21 cellular contexts compared by ENCODE assay signal in genomic region chr6:12717356-12717755, GRCh38. TPM values are rescaled to one million over a fixed set of nuclear protein-coding genes. Genes with fewer than 3 reads are reported as not detected.
A peak's percentile ranks its signal among the peaks of the same experiment; 100 is the strongest.
DNase-seq lines count a peak whose midpoint lies in the region; ATAC-seq, FAIRE-seq and TF ChIP-seq lines count a peak whose summit lies in the region.
"Had no signal": no experiment of that assay in that cellular context is flagged by ENCODE, and none has a peak within 500 bp of the region (broad histone marks: within the 10 kb centered on the region; RNA-seq: fewer than 3 reads in every experiment).

No MANE protein-coding gene starts in this region.

- peaks cover 25% of the 10 kb centered on the region for H3K4me1 Mint-ChIP-seq in astrocyte (ENCODE audit: low read depth, unreplicated experiment)
- H3K4me1 Mint-ChIP-seq: CD4-positive, alpha-beta memory T cell had no signal

- H3K4me3 ChIP-seq in astrocyte (ENCODE audit: insufficient read depth, low read depth, low read length) (peak overlapping the region; percentile 29), PC-9 (no peak overlapping the region)
- H3K4me3 ChIP-seq: left lung, right atrium auricular region, tibial nerve had no signal

- TF ChIP-seq CTCF in astrocyte (IDR thresholded peaks at IDR 0.05; ENCODE audit: insufficient read depth, low read depth, low read length) (no peak), GM13977 (IDR thresholded peaks at IDR 0.05; ENCODE audit: extremely low read depth, insufficient read depth, missing control alignments) (no peak), PC-9 (conservative IDR thresholded peaks at IDR 0.05) (no peak)

- no peak overlapping the region for H3K27ac Mint-ChIP-seq in astrocyte (ENCODE audit: unreplicated experiment)
- H3K27ac Mint-ChIP-seq: CD4-positive, alpha-beta memory T cell; dendritic cell treated with granulocyte-macrophage colony-stimulating factor and Interleukin-4, amounts not matched to agents 40 ng/mL and 50 ng/mL, for 4 days; IgD-negative memory B cell had no signal

- BruUV-seq in PC-9 (replicated peaks; lab: Mats Ljungman, UMichigan), result no TSS peak

- peaks cover 2% of the 10 kb centered on the region; the same call in 1 of the 2 replicates for H3K9me2 ChIP-seq in PC-9 (ENCODE audit: insufficient read depth)

- no peaks in the 10 kb centered on the region for H3K9me3 Mint-ChIP-seq in astrocyte (ENCODE audit: unreplicated experiment)
- H3K9me3 Mint-ChIP-seq: dendritic cell treated with granulocyte-macrophage colony-stimulating factor and Interleukin-4, amounts not matched to agents 40 ng/mL and 50 ng/mL, for 4 days; IgD-negative memory B cell had no signal

- intact Hi-C loops in PC-9 (cut with micrococcal nuclease; ENCODE audit: unreplicated experiment), result no loop called here

- POLR2A ChIA-PET in PC-9 (lab: Charles Lee; ENCODE audit: unreplicated experiment), result no interaction called here

- no peak overlapping the region for H3K27ac ChIP-seq in astrocyte (ENCODE audit: low read depth, low read length)
- no peak overlapping the region for H3K27ac ChIP-seq in PC-9
- H3K27ac ChIP-seq: left lung, right atrium auricular region, tibial nerve had no signal

- peaks cover 4% of the 10 kb centered on the region for H3K27me3 Mint-ChIP-seq in astrocyte (ENCODE audit: low read depth, unreplicated experiment)

- H3K9me3 ChIP-seq in astrocyte (ENCODE audit: insufficient read depth, low read depth, low read length) (no peaks in the 10 kb centered on the region), PC-9 (ENCODE audit: insufficient read depth, low read depth) (no peaks in the 10 kb centered on the region)
- H3K9me3 ChIP-seq: left lung, right atrium auricular region, tibial nerve had no signal

- CTCF ChIA-PET in PC-9 (lab: Charles Lee), result no interaction called here

- in situ Hi-C loops in GM13977 (cut with MboI; ENCODE audit: low pct_unique_long_range_greater_than_20kb, low sequenced_read_pairs, unreplicated experiment), result no loop called here

- H3K4me2 ChIP-seq in astrocyte (ENCODE audit: low read length), result peak overlapping the region; percentile 75
- H3K4me2 ChIP-seq in PC-9, result no peak overlapping the region

- H3F3A ChIP-seq in PC-9 (ENCODE audit: insufficient read depth, low read depth), result no peaks in the 10 kb centered on the region

- FAIRE-seq in astrocyte (lab: Jason Lieb, UNC), result no peak
- FAIRE-seq: frontal cortex had no signal

- H4K20me1 ChIP-seq in astrocyte (ENCODE audit: insufficient read depth, low read length) (no peaks in the 10 kb centered on the region), PC-9 (ENCODE audit: insufficient read depth) (no peaks in the 10 kb centered on the region)

- H3K27me3 ChIP-seq in astrocyte (ENCODE audit: insufficient read depth, low read length), result peaks cover 2% of the 10 kb centered on the region
- H3K27me3 ChIP-seq in PC-9 (ENCODE audit: insufficient read depth, low read depth), result peaks cover 68% of the 10 kb centered on the region

- no peaks in the 10 kb centered on the region for H3K79me2 ChIP-seq in astrocyte (ENCODE audit: insufficient read depth, low read length)
- no peaks in the 10 kb centered on the region for H3K79me2 ChIP-seq in PC-9 (ENCODE audit: low read depth)

- H3K9ac ChIP-seq in astrocyte (ENCODE audit: low read length), result no peak overlapping the region

- H3K36me3 ChIP-seq in astrocyte (ENCODE audit: insufficient read depth, low read length), result no peaks in the 10 kb centered on the region
- no peaks in the 10 kb centered on the region for H3K36me3 ChIP-seq in PC-9 (ENCODE audit: low read depth)
- H3K36me3 ChIP-seq: left lung, right atrium auricular region, tibial nerve had no signal

- DNase-seq in Ammon's horn (ENCODE audit: low spot score) (peak; percentile 26), NCI-H146 (lab: John Stamatoyannopoulos, UW) (peak; percentile 33), astrocyte (ENCODE audit: low read depth) (peak; percentile 39), kidney tubule cell (ENCODE audit: low spot score) (peak; percentile 17), GM13977 (ENCODE audit: low spot score) (no peak), NCI-H524 treated with DMSO at 0.1 percent for 48 hours (lab: John Stamatoyannopoulos, UW) (no peak), PC-9 (no peak)
- DNase-seq: activated naive CD4-positive, alpha-beta T cell treated with Interleukin-2 at 50 U/mL for 16 hours; activated T-cell treated with anti-CD3 and anti-CD28 coated beads for 4 hours; aorta; CD4-positive, alpha-beta memory T cell; H7; left lung; NCI-H2171; stimulated activated naive CD4-positive, alpha-beta T cell had no signal

- H3K4me1 ChIP-seq in astrocyte (ENCODE audit: insufficient read depth, low read length) (peaks cover 11% of the 10 kb centered on the region), PC-9 (replicated peaks; ENCODE audit: insufficient read depth) (no peaks in the 10 kb centered on the region)
- H3K4me1 ChIP-seq: left lung, right atrium auricular region, tibial nerve had no signal

- H3K36me3 Mint-ChIP-seq in astrocyte (ENCODE audit: low read depth, unreplicated experiment), result no peaks in the 10 kb centered on the region
- H3K36me3 Mint-ChIP-seq: CD4-positive, alpha-beta memory T cell; IgD-negative memory B cell had no signal

- no peak overlapping the region for H2AFZ ChIP-seq in astrocyte (ENCODE audit: low read depth, low read length)
- no peak overlapping the region for H2AFZ ChIP-seq in PC-9

- ATAC-seq in GM19395 (IDR thresholded peaks at IDR 0.05; ENCODE audit: unreplicated experiment), result no peak
- ATAC-seq: left lung had no signal

- no peak overlapping the region for H3K4me3 Mint-ChIP-seq in astrocyte (ENCODE audit: unreplicated experiment)
- H3K4me3 Mint-ChIP-seq: CD4-positive, alpha-beta memory T cell; dendritic cell treated with granulocyte-macrophage colony-stimulating factor and Interleukin-4, amounts not matched to agents 40 ng/mL and 50 ng/mL, for 4 days; IgD-negative memory B cell had no signal

RNA-seq across cellular contexts. Expression of gene PHACTR1, which starts 0.8 kb away (rescaled TPM):
- total RNA-seq in astrocyte (8.5 and 10.0 TPM in 2 replicates), PC-9 (2021) (not detected in 2 replicates)

Comparison
In these comparisons a context has a peak if more than half of its experiments do, and no peak if none do; other contexts are left out.
1. DNase-seq: peak in Ammon's horn (single experiment), NCI-H146 (single experiment), astrocyte (single experiment) and kidney tubule cell (single experiment); none in GM13977 (single experiment), NCI-H524 treated with DMSO at 0.1 percent for 48 hours (single experiment) and PC-9 (0 of 2).